Comparison of ENCODE assay signal across 18 cellular contexts in genomic region chr3:31853580-31853979, GRCh38.
"Had no signal": no experiment of that assay in that cellular context is flagged by ENCODE, and none has a peak within 500 bp of the region (broad histone marks: within the 10 kb centered on the region; RNA-seq: fewer than 3 reads in every experiment).

No MANE protein-coding gene starts in this region.

- H3K4me3 ChIP-seq: body of pancreas, coronary artery, heart right ventricle, left lung had no signal

- H3K27ac ChIP-seq: body of pancreas, coronary artery, heart right ventricle, left lung, neutrophil had no signal

- H3K9me3 ChIP-seq: body of pancreas, heart right ventricle, left lung, neutrophil had no signal

- FAIRE-seq: islet of Langerhans had no signal

- ATAC-seq: activated naive CD4-positive, alpha-beta T cell treated with anti-CD3 and anti-CD28 coated beads, Interleukin-2, amount 50 U/mL, for 72 hours; activated T-cell treated with anti-CD3 and anti-CD28 coated beads, Interleukin-2, amount 50 U/mL, for 72 hours; body of pancreas; heart right ventricle; left lung; natural killer cell had no signal

- H3K36me3 ChIP-seq: heart right ventricle, left lung, neutrophil had no signal

- H3K27me3 ChIP-seq: body of pancreas, heart right ventricle, left lung, neutrophil had no signal

- DNase-seq: activated CD4-positive, alpha-beta T cell treated with anti-CD3 and anti-CD28 coated beads, Interleukin-2, amount 10 ng/mL, durations not matched to agents 7 days and 5 days; activated CD8-positive, alpha-beta memory T cell treated with anti-CD3 and anti-CD28 coated beads, Interleukin-2, amount 50 U/mL, for 48 hours; activated gamma-delta T cell; activated T-cell treated with anti-CD3 and anti-CD28 coated beads, Interleukin-2, amount 50 U/mL, for 72 hours; body of pancreas; central memory CD4-positive, alpha-beta T cell; foreskin melanocyte; heart right ventricle; left lung; natural killer cell; retina; stimulated activated CD4-positive, alpha-beta T cell treated with anti-CD3 and anti-CD28 coated beads, Interleukin-12 subunit alpha, Interleukin-12 subunit beta, amount 100 ng/mL, for 4 hours; stimulated activated naive CD4-positive, alpha-beta T cell; trophoblast cell had no signal

- H3K4me1 ChIP-seq: left lung had no signal
